ENCODE assay signal across 10 cellular contexts in genomic region chr5:36177154-36177553, GRCh38. TPM values are rescaled to one million over a fixed set of nuclear protein-coding genes. Genes with fewer than 3 reads are reported as not detected.
DNase-seq lines count a peak whose midpoint lies in the region; ATAC-seq and TF ChIP-seq lines count a peak whose summit lies in the region.
"Had no signal": no experiment of that assay in that cellular context is flagged by ENCODE, and none has a peak within 500 bp of the region (broad histone marks: within the 10 kb centered on the region; RNA-seq: fewer than 3 reads in every experiment).

No MANE protein-coding gene starts in this region.

- no peaks in the 10 kb centered on the region for H3K4me1 ChIP-seq in CD8-positive, alpha-beta memory T cell (ENCODE audit: insufficient read depth, low read length)

- peak; percentile 98 for ATAC-seq in GM19035 (IDR thresholded peaks at IDR 0.05; ENCODE audit: unreplicated experiment)
- ATAC-seq in HG02588 (IDR thresholded peaks at IDR 0.05; ENCODE audit: unreplicated experiment): peak; percentile 99
- ATAC-seq in HG03378 (IDR thresholded peaks at IDR 0.05; ENCODE audit: unreplicated experiment): peak; percentile 99

- no peaks in the 10 kb centered on the region for H3K9me3 ChIP-seq in CD8-positive, alpha-beta memory T cell (ENCODE audit: low read length)

- peaks cover 18% of the 10 kb centered on the region for H3K36me3 ChIP-seq in CD8-positive, alpha-beta memory T cell (ENCODE audit: insufficient read depth, low read length)
- peaks cover 20% of the 10 kb centered on the region for H3K36me3 ChIP-seq in brain microvascular endothelial cell (replicated peaks)

- peak overlapping the region in 5 of 8 donors; percentile 3 to 65 (median 14) for H3K27ac Mint-ChIP-seq in CD8-positive, alpha-beta memory T cell
- no peak overlapping the region for H3K27ac Mint-ChIP-seq in Calu3 (ENCODE audit: unreplicated experiment)

- H3K36me3 Mint-ChIP-seq in CD8-positive, alpha-beta memory T cell: peaks cover 0 to 84% (median 52%) of the 10 kb centered on the region in 3 donors
- no peaks in the 10 kb centered on the region for H3K36me3 Mint-ChIP-seq in Calu3 (ENCODE audit: insufficient read depth, unreplicated experiment)

- DNase-seq in CD8-positive, alpha-beta memory T cell: no peak
- DNase-seq in hippocampal formation (lab: John Stamatoyannopoulos, UW): no peak
- DNase-seq in brain microvascular endothelial cell: no peak
- no peak for DNase-seq in effector CD4-positive, alpha-beta T cell
- no peak for DNase-seq in Calu3
- DNase-seq: activated CD4-positive, alpha-beta T cell treated with anti-CD3 and anti-CD28 coated beads, Interleukin-2, amount 50 U/mL, for 1 hour; stimulated activated CD4-positive, alpha-beta T cell treated with anti-CD3 and anti-CD28 coated beads, Interleukin-1b, Interleukin-23, amount 100 ng/mL, for 48 hours had no signal

- intact Hi-C loops in Calu3 (cut with micrococcal nuclease; ENCODE audit: unreplicated experiment): loop anchor here (5.0 kb wide), 1 partner anchor 220 kb away; no protein-coding TSS in a partner anchor

- no peaks in the 10 kb centered on the region for H3K27me3 Mint-ChIP-seq in CD8-positive, alpha-beta memory T cell
- no peaks in the 10 kb centered on the region for H3K27me3 Mint-ChIP-seq in Calu3 (ENCODE audit: unreplicated experiment)

- in situ Hi-C loops in brain microvascular endothelial cell (cut with HindIII; ENCODE audit: low pct_ligation_motif_present, low sequenced_read_pairs): no loop called here

- no peaks in the 10 kb centered on the region for H3K9me3 Mint-ChIP-seq in CD8-positive, alpha-beta memory T cell
- no peaks in the 10 kb centered on the region for H3K9me3 Mint-ChIP-seq in Calu3 (ENCODE audit: low read depth, unreplicated experiment)

- H3K4me3 ChIP-seq in CD8-positive, alpha-beta memory T cell (ENCODE audit: low read length): no peak overlapping the region
- no peak overlapping the region for H3K4me3 ChIP-seq in brain microvascular endothelial cell (ENCODE audit: low read depth, low read length)

- no peak for TF ChIP-seq CTCF in brain microvascular endothelial cell (IDR thresholded peaks at IDR 0.05; ENCODE audit: low read depth, low read length, missing control alignments)
- no peak for TF ChIP-seq CTCF in Calu3 (IDR thresholded peaks at IDR 0.05; ENCODE audit: unreplicated experiment)

- POLR2A ChIA-PET in CD8-positive, alpha-beta memory T cell (lab: Charles Lee): no interaction called here

- H3K27ac ChIP-seq in CD8-positive, alpha-beta memory T cell (ENCODE audit: low read depth, low read length): no peak overlapping the region
- no peak overlapping the region for H3K27ac ChIP-seq in brain microvascular endothelial cell

- BruUV-seq in Calu3 (replicated peaks; lab: Mats Ljungman, UMichigan): no TSS peak

- H3K4me1 Mint-ChIP-seq in CD8-positive, alpha-beta memory T cell: peaks cover 0 to 17% (median 0%) of the 10 kb centered on the region in 3 donors
- H3K4me1 Mint-ChIP-seq in Calu3 (ENCODE audit: low read depth, unreplicated experiment): no peaks in the 10 kb centered on the region

- no peak overlapping the region for H3K4me3 Mint-ChIP-seq in CD8-positive, alpha-beta memory T cell
- no peak overlapping the region for H3K4me3 Mint-ChIP-seq in Calu3 (ENCODE audit: low read depth, unreplicated experiment)

- no peaks in the 10 kb centered on the region for H3K27me3 ChIP-seq in CD8-positive, alpha-beta memory T cell (ENCODE audit: insufficient read depth, low read length, poor library complexity, severe bottlenecking)
- no peaks in the 10 kb centered on the region for H3K27me3 ChIP-seq in brain microvascular endothelial cell (replicated peaks)

- CTCF ChIA-PET in CD8-positive, alpha-beta memory T cell (lab: Charles Lee): interaction anchor here (2.2 kb wide), 1 partner anchor 65 kb away, joined by 7 read pairs; the partner anchor contains the start of gene NADK2
- CTCF ChIA-PET in Calu3 (lab: Charles Lee): interaction anchor here (0.7 kb wide), 1 partner anchor 325 kb away, joined by 3 read pairs; no protein-coding TSS in a partner anchor

RNA-seq across cellular contexts. Expression of gene SKP2, which starts 25.2 kb away (rescaled TPM):
- 10 to 100 TPM; 52.8 to 56.4 TPM for total RNA-seq in CD8-positive, alpha-beta memory T cell
- polyA plus RNA-seq in CD8-positive, alpha-beta memory T cell: 15.6 TPM
- 23.7 and 26.1 TPM in 2 replicates for total RNA-seq in Calu3 (2022)

RNA-seq across cellular contexts. Expression of gene LMBRD2, which starts 25.5 kb away (rescaled TPM):
- total RNA-seq in CD8-positive, alpha-beta memory T cell: 10 to 100 TPM in 1 of 2 experiments, 1 to 10 TPM in 1; 9.3 to 11.4 TPM
- 5.8 TPM for polyA plus RNA-seq in CD8-positive, alpha-beta memory T cell
- 12.1 and 13.8 TPM in 2 replicates for total RNA-seq in Calu3 (2022)
